9 cellular contexts compared by ENCODE assay signal in the genomic region with DNA sequence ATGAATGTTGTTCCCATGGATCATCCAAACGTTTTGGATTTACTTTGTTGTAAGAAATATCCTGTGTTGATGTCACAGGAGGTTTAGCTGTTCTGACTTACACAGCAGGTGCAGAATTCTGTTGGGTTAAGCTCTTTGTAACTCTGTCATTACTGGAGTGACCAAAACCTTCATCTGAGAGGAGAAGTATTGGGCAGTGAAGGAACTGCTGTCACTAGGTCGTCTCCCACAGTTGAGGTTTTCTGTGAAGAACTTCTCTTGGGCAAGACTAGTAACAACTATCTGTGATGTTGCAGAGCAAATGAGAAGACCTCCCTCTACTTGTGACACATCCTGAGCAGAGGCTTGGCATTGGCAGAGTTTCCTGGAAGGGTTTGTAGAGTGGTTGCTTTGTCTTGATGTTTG. TPM values are rescaled to one million over a fixed set of nuclear protein-coding genes. Genes with fewer than 3 reads are reported as not detected.
DNase-seq lines count a peak whose midpoint lies in the region; ATAC-seq and TF ChIP-seq lines count a peak whose summit lies in the region.
"Had no signal": no experiment of that assay in that cellular context is flagged by ENCODE, and none has a peak within 500 bp of the region (broad histone marks: within the 10 kb centered on the region; RNA-seq: fewer than 3 reads in every experiment).

No MANE protein-coding gene starts in this region.

- H3K27ac Mint-ChIP-seq in HFFc6: peak overlapping the region; percentile 43

- no peaks in the 10 kb centered on the region for H3K9me3 ChIP-seq in A673 (ENCODE audit: low read depth, low read length, poor library complexity, severe bottlenecking)
- no peaks in the 10 kb centered on the region for H3K9me3 ChIP-seq in ascending aorta

- H3K4me1 ChIP-seq in A673 (ENCODE audit: insufficient read depth, low read length, poor library complexity, severe bottlenecking): peaks cover 28% of the 10 kb centered on the region
- peaks cover 0 to 20% of the 10 kb centered on the region in 2 donors for H3K4me1 ChIP-seq in ascending aorta

- H3K4me3 ChIP-seq in A673 (ENCODE audit: low read depth, low read length, poor library complexity, severe bottlenecking): no peak overlapping the region
- H3K4me3 ChIP-seq in ascending aorta: peak overlapping the region; percentile 77 to 96

- H3K36me3 Mint-ChIP-seq in HFFc6 (ENCODE audit: low read depth): peaks cover 7% of the 10 kb centered on the region; the same call in 1 of the 2 replicates

- intact Hi-C loops in A673 (cut with micrococcal nuclease; ENCODE audit: unreplicated experiment): loop anchor here (5.0 kb wide), 1 partner anchor 252 kb away; no protein-coding TSS in a partner anchor
- intact Hi-C loops in ascending aorta (cut with DNase I): loop anchor here (5.0 to 10.0 kb wide), 4 partner anchors 72 to 176 kb away; no protein-coding TSS in a partner anchor

- TF ChIP-seq CTCF in A673 (conservative IDR thresholded peaks at IDR 0.05; ENCODE audit: low read depth, low read length): no peak
- TF ChIP-seq CTCF in HFFc6 (IDR thresholded peaks at IDR 0.05): no peak
- TF ChIP-seq CTCF in ascending aorta (IDR thresholded peaks at IDR 0.05): no peak

- no peak for ATAC-seq in HG03571 (IDR thresholded peaks at IDR 0.05; ENCODE audit: unreplicated experiment)

- no peaks in the 10 kb centered on the region for H3K36me3 ChIP-seq in A673 (ENCODE audit: insufficient read depth, low read length, poor library complexity, severe bottlenecking)
- H3K36me3 ChIP-seq in ascending aorta: no peaks in the 10 kb centered on the region

- peak overlapping the region; percentile 99 for H3K4me3 Mint-ChIP-seq in HFFc6

- H3K9me3 Mint-ChIP-seq in HFFc6: no peaks in the 10 kb centered on the region

- H3K27me3 ChIP-seq in A673 (replicated peaks; ENCODE audit: insufficient read depth, low read depth, low read length, poor library complexity) (no peaks in the 10 kb centered on the region), ascending aorta (no peaks in the 10 kb centered on the region)

- no TSS peak for BruUV-seq in A673 (replicated peaks; lab: Mats Ljungman, UMichigan)

- CTCF ChIA-PET in A673 (lab: Charles Lee): no interaction called here

- peaks cover 33% of the 10 kb centered on the region for H3K4me1 Mint-ChIP-seq in HFFc6 (ENCODE audit: low read depth)

- H3K27me3 Mint-ChIP-seq in HFFc6 (ENCODE audit: insufficient read depth): peaks cover 5% of the 10 kb centered on the region; the same call in 1 of the 2 replicates

- POLR2A ChIA-PET in A673 (lab: Charles Lee; ENCODE audit: low non-redundant PET): no interaction called here

- H3K27ac ChIP-seq in A673 (ENCODE audit: low read depth, low read length, poor library complexity, severe bottlenecking) (no peak overlapping the region), ascending aorta (peak overlapping the region; percentile 34 to 47)

- DNase-seq in A673 (ENCODE audit: low spot score) (peak; percentile 36), HFFc6 (peak; percentile 55), ascending aorta (ENCODE audit: low spot score in 2 of 2) (no peak), medulla oblongata (ENCODE audit: extremely low spot score) (peak; percentile 56), NCI-H1417 treated with DMSO at 0.1 percent for 48 hours (lab: John Stamatoyannopoulos, UW) (no peak), D341Med (ENCODE audit: low spot score) (no peak)
- DNase-seq in stimulated activated CD4-positive, alpha-beta T cell treated with anti-CD3 and anti-CD28 coated beads, Interleukin-4, amount 100 ng/mL, for 4 hours: no peak
- DNase-seq: activated effector memory CD4-positive, alpha-beta T cell treated with anti-CD3 and anti-CD28 coated beads, Interleukin-2, amount 50 U/mL, for 16 hours had no signal

RNA-seq across cellular contexts. Expression of a gene that starts 2.9 kb away (rescaled TPM):
- total RNA-seq in A673 (2021) (145 and 146 TPM in 2 replicates), ascending aorta (246 TPM)
- total RNA-seq in HFFc6 (2021; fragmentation: NEBNext Ultra II Directional; extraction: Animal tissue kit (Norgen Biotek cat#: 25700)): 100 to 1,000 TPM; 128 to 169 (median 159) TPM

Comparison
In these comparisons a context has a peak if more than half of its experiments do, and no peak if none do; other contexts are left out.
1. DNase-seq: peak in A673 (single experiment), HFFc6 (single experiment) and medulla oblongata (single experiment); none in ascending aorta (0 of 2), stimulated activated CD4-positive, alpha-beta T cell treated with anti-CD3 and anti-CD28 coated beads, Interleukin-4, amount 100 ng/mL, for 4 hours (0 of 2), NCI-H1417 treated with DMSO at 0.1 percent for 48 hours (single experiment) and D341Med (single experiment).